Comparison of ENCODE assay signal across 12 cellular contexts in the genomic region with DNA sequence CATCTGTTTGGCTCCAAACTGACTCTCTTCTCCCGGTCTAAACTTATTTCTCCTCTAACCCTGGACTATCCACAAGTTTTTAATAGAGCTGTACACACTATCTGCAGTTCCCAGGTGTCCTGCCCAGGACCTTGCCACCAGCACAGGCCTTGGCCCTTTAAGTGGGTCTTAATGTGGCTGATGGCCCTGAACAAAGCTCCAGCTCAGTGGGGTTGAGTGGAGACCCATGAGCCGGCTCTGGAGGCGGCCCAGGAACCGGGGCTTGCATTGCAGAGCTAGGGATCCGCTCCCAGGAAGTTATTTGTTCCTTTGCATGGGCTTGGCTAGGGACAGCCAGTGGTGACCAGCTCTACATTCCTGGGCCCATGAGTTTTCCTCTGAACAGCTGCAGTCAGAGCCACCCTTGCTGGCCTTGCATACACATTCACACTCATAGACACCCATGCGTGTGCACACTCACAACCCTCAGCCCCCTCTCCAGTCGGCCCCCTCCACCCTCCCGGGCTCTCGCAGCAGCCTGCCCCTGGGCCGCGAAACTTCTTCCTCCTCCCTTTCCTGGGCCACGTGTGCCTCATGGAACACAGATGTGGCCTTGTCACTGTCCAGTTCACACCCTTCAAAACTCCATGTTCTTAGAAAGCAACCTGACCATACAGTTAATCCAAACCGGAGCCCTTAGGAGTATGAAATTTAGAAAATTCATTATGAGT. TPM values are rescaled to one million over a fixed set of nuclear protein-coding genes. Genes with fewer than 3 reads are reported as not detected.
"Had no signal": no experiment of that assay in that cellular context is flagged by ENCODE, and none has a peak within 500 bp of the region (broad histone marks: within the 10 kb centered on the region; RNA-seq: fewer than 3 reads in every experiment).

No MANE protein-coding gene starts in this region.

- H3K9me3 Mint-ChIP-seq: activated naive CD4-positive, alpha-beta T cell treated with anti-CD3 and anti-CD28 coated beads, Interleukin-2, amount 10 ng/mL, durations not matched to agents 7 days and 5 days; activated T-helper 17 cell treated with anti-CD3 and anti-CD28 coated beads, Interleukin-2, amount 50 U/mL, for 72 hours; T-helper 1 cell treated with Interleukin-12 subunit alpha and Interleukin-12 subunit beta and Interleukin-4 antibody, amounts not matched to agents 30 μg/mL and 1 μg/mL, for 36 hours had no signal

- H3K4me3 Mint-ChIP-seq: activated naive CD4-positive, alpha-beta T cell treated with anti-CD3 and anti-CD28 coated beads, Interleukin-2, amount 10 ng/mL, durations not matched to agents 7 days and 5 days; activated T-helper 17 cell treated with anti-CD3 and anti-CD28 coated beads, Interleukin-2, amount 50 U/mL, for 72 hours; T-helper 1 cell treated with Interleukin-12 subunit alpha and Interleukin-12 subunit beta and Interleukin-4 antibody, amounts not matched to agents 30 μg/mL and 1 μg/mL, for 36 hours had no signal

- H3K27ac Mint-ChIP-seq: activated naive CD4-positive, alpha-beta T cell treated with anti-CD3 and anti-CD28 coated beads, Interleukin-2, amount 10 ng/mL, durations not matched to agents 7 days and 5 days; activated T-helper 17 cell treated with anti-CD3 and anti-CD28 coated beads, Interleukin-2, amount 50 U/mL, for 72 hours; T-helper 1 cell treated with Interleukin-12 subunit alpha and Interleukin-12 subunit beta and Interleukin-4 antibody, amounts not matched to agents 30 μg/mL and 1 μg/mL, for 36 hours had no signal

- ATAC-seq: activated T-helper 17 cell treated with anti-CD3 and anti-CD28 coated beads, Interleukin-2, amount 50 U/mL, for 72 hours; naive thymus-derived CD8-positive, alpha-beta T cell had no signal

- H3K9me3 ChIP-seq: lower lobe of right lung had no signal

- H3K4me3 ChIP-seq: lower lobe of right lung had no signal

- H3K4me1 ChIP-seq: lower lobe of right lung had no signal

- H3K27ac ChIP-seq: lower lobe of right lung had no signal

- H3K27me3 Mint-ChIP-seq: activated naive CD4-positive, alpha-beta T cell treated with anti-CD3 and anti-CD28 coated beads, Interleukin-2, amount 10 ng/mL, durations not matched to agents 7 days and 5 days; activated T-helper 17 cell treated with anti-CD3 and anti-CD28 coated beads, Interleukin-2, amount 50 U/mL, for 72 hours; naive thymus-derived CD8-positive, alpha-beta T cell had no signal

- DNase-seq: activated CD4-positive, alpha-beta T cell treated with anti-CD3 and anti-CD28 coated beads, Interleukin-2, amount 50 U/mL, for 1 hour; activated naive CD4-positive, alpha-beta T cell treated with anti-CD3 and anti-CD28 coated beads, Interleukin-2, amount 10 ng/mL, durations not matched to agents 7 days and 5 days; activated T-cell treated with anti-CD3 and anti-CD28 coated beads for 4 hours; amniotic stem cell; dermis blood vessel endothelial cell; hippocampal formation; lower lobe of right lung; naive thymus-derived CD8-positive, alpha-beta T cell; stimulated activated CD4-positive, alpha-beta T cell treated with anti-CD3 and anti-CD28 coated beads, Interleukin-4, amount 100 ng/mL, for 24 hours had no signal

RNA-seq across cellular contexts. Expression of a gene that starts 58.2 kb away (rescaled TPM):
- total RNA-seq: activated CD8-positive, alpha-beta memory T cell treated with anti-CD3 and anti-CD28 coated beads for 36 hours; activated T-helper 17 cell treated with anti-CD3 and anti-CD28 coated beads, Interleukin-2, amount 50 U/mL, for 72 hours; naive thymus-derived CD8-positive, alpha-beta T cell had no signal
- polyA plus RNA-seq: naive thymus-derived CD8-positive, alpha-beta T cell had no signal
